10 cellular contexts compared by ENCODE assay signal in the genomic region with DNA sequence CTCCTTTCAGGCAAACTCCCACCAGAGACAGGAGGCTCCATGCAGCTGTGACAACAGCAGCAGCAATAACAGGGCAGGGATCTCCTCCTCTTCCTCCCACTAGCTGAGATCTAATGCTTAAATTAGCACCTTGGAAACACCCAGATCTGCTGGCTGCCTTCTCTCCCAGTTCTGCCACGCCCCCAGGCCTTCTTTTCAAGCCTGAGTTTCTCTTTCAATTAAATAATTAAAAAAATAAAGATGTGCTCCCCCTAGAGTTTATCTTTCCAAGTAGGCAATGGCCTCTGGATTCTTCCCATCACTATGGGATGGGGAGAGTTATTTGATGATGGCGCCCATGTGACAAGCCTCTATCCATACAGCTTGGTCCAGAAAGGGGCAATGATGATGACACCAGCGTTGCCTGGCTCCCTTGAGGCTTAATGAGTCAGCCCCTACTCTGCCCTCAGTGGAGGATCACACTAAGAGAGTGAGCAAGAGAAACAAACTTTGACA.
A peak's percentile ranks its signal among the peaks of the same experiment; 100 is the strongest.
DNase-seq lines count a peak whose midpoint lies in the region; FAIRE-seq lines count a peak whose summit lies in the region.
"Had no signal": no experiment of that assay in that cellular context is flagged by ENCODE, and none has a peak within 500 bp of the region (broad histone marks: within the 10 kb centered on the region; RNA-seq: fewer than 3 reads in every experiment).

No MANE protein-coding gene starts in this region.

- no peak for FAIRE-seq in urothelium cell line (lab: Jason Lieb, UNC)

- peak; percentile 53 for DNase-seq in stimulated activated CD4-positive, alpha-beta T cell treated with anti-CD3 and anti-CD28 coated beads, Interleukin-1b, Interleukin-23, amount 100 ng/mL, for 48 hours
- no peak for DNase-seq in stimulated activated CD4-positive, alpha-beta T cell treated with anti-CD3 and anti-CD28 coated beads, Interleukin-4, amount 100 ng/mL, for 4 hours
- DNase-seq in NCI-H2227 treated with DMSO at 0.1 percent for 48 hours (lab: John Stamatoyannopoulos, UW) (peak; percentile 30), fibroblast of the conjunctiva (ENCODE audit: low read depth) (peak; percentile 71), urothelium cell line (ENCODE audit: low spot score) (peak; percentile 35), germinal center (ENCODE audit: low spot score) (no peak), NCI-H2196 treated with DMSO at 0.1 percent for 48 hours (lab: John Stamatoyannopoulos, UW; ENCODE audit: unreplicated experiment) (no peak), NCI-H2171 treated with DMSO at 0.1 percent for 48 hours (lab: John Stamatoyannopoulos, UW) (no peak)
- DNase-seq: colonic mucosa, SHP77 treated with DMSO at 0.1 percent for 48 hours had no signal

Comparison
In these comparisons a context has a peak if more than half of its experiments do, and no peak if none do; other contexts are left out.
1. DNase-seq: peak in stimulated activated CD4-positive, alpha-beta T cell treated with anti-CD3 and anti-CD28 coated beads, Interleukin-1b, Interleukin-23, amount 100 ng/mL, for 48 hours (single experiment), NCI-H2227 treated with DMSO at 0.1 percent for 48 hours (single experiment), fibroblast of the conjunctiva (single experiment) and urothelium cell line (single experiment); none in stimulated activated CD4-positive, alpha-beta T cell treated with anti-CD3 and anti-CD28 coated beads, Interleukin-4, amount 100 ng/mL, for 4 hours (0 of 2), germinal center (single experiment), NCI-H2196 treated with DMSO at 0.1 percent for 48 hours (single experiment) and NCI-H2171 treated with DMSO at 0.1 percent for 48 hours (single experiment).